20 cellular contexts compared by ENCODE assay signal in the genomic region with DNA sequence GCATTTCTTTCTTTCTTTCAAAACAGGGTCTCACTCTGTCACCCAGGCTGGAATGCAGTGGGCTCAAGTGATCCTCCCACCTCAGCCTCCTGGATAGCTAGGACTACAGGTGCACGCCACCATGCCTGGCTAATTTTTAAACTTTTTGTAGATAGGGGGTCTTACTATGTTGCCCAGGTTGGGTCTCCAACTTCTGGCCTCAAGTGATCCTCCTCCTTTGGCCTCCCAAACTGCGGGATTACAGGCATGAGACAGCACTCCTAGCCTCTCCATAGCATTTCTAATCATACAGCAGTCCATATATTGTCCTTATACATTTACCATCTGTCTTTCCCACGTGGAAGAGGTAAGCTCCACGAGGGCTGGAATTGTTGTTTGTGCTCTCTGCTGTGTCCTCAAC. TPM values are rescaled to one million over a fixed set of nuclear protein-coding genes. Genes with fewer than 3 reads are reported as not detected.
DNase-seq lines count a peak whose midpoint lies in the region; ATAC-seq and TF ChIP-seq lines count a peak whose summit lies in the region.
"Had no signal": no experiment of that assay in that cellular context is flagged by ENCODE, and none has a peak within 500 bp of the region (broad histone marks: within the 10 kb centered on the region; RNA-seq: fewer than 3 reads in every experiment).

No MANE protein-coding gene starts in this region.

- no peak overlapping the region for H3K27ac Mint-ChIP-seq in Caco-2 (ENCODE audit: unreplicated experiment)
- H3K27ac Mint-ChIP-seq in naive thymus-derived CD4-positive, alpha-beta T cell: peak overlapping the region in 3 of 9 donors; percentile 32 to 61 (median 52)
- H3K27ac Mint-ChIP-seq: activated T-helper 1 cell treated with anti-CD3 and anti-CD28 coated beads, Interleukin-12 subunit alpha, Interleukin-12 subunit beta, Interleukin-2, Interleukin-4 antibody, amounts not matched to agents 30 ng/mL and 10 ng/mL and 1 ng/mL, durations not matched to agents 14 hours and 24 hours and 36 hours; HFFc6 had no signal

- H3K36me3 Mint-ChIP-seq in Caco-2 (ENCODE audit: insufficient read depth, unreplicated experiment): peaks cover 5% of the 10 kb centered on the region
- H3K36me3 Mint-ChIP-seq in naive thymus-derived CD4-positive, alpha-beta T cell: no peaks in the 10 kb centered on the region

- H3K27ac ChIP-seq in BLaER1 (no peak overlapping the region), PC-9 (no peak overlapping the region), smooth muscle cell (ENCODE audit: low read depth) (no peak overlapping the region)
- H3K27ac ChIP-seq in naive thymus-derived CD4-positive, alpha-beta T cell (ENCODE audit: low read depth, low read length): no peak overlapping the region
- H3K27ac ChIP-seq: sigmoid colon, SJCRH30 had no signal

- H3K4me2 ChIP-seq in BLaER1 (peak overlapping the region; percentile 98), PC-9 (peak overlapping the region; percentile 97), smooth muscle cell (no peak overlapping the region)

- no peaks in the 10 kb centered on the region for H3K9me2 ChIP-seq in PC-9 (ENCODE audit: insufficient read depth)

- H3K9me3 ChIP-seq in BLaER1 (no peaks in the 10 kb centered on the region), Caco-2 (no peaks in the 10 kb centered on the region), PC-9 (ENCODE audit: insufficient read depth, low read depth) (no peaks in the 10 kb centered on the region), smooth muscle cell (replicated peaks; ENCODE audit: low read depth) (no peaks in the 10 kb centered on the region)
- H3K9me3 ChIP-seq in naive thymus-derived CD4-positive, alpha-beta T cell (ENCODE audit: control insufficient read depth in 2 of 3, low read length in 3 of 3): no peaks in the 10 kb centered on the region
- H3K9me3 ChIP-seq: esophagus squamous epithelium, pancreas, sigmoid colon, SJCRH30 had no signal

- H3K4me1 ChIP-seq in BLaER1 (peaks cover 21% of the 10 kb centered on the region), Caco-2 (peaks cover 11% of the 10 kb centered on the region; the same call in 1 of the 2 replicates), PC-9 (replicated peaks; ENCODE audit: insufficient read depth) (peaks cover 25% of the 10 kb centered on the region), smooth muscle cell (ENCODE audit: low read depth) (no peaks in the 10 kb centered on the region)
- H3K4me1 ChIP-seq in naive thymus-derived CD4-positive, alpha-beta T cell (ENCODE audit: control insufficient read depth in 2 of 2, insufficient read depth in 2 of 2, low read length in 2 of 2): peaks cover 0 to 6% of the 10 kb centered on the region in 2 donors

- H2AFZ ChIP-seq in PC-9 (no peak overlapping the region), smooth muscle cell (ENCODE audit: low read depth) (no peak overlapping the region)

- ATAC-seq in naive thymus-derived CD4-positive, alpha-beta T cell: no peak
- ATAC-seq in HG02623 (IDR thresholded peaks at IDR 0.05; ENCODE audit: unreplicated experiment): no peak

- POLR2A ChIA-PET in Caco-2 (lab: Charles Lee) (no interaction called here), PC-9 (lab: Charles Lee; ENCODE audit: unreplicated experiment) (interaction anchor here (0.7 kb wide), 1 partner anchor 103 kb away, joined by 7 read pairs; no protein-coding TSS in a partner anchor)
- POLR2A ChIA-PET in naive thymus-derived CD4-positive, alpha-beta T cell (lab: Charles Lee): no interaction called here

- peaks cover 22% of the 10 kb centered on the region for H3F3A ChIP-seq in PC-9 (ENCODE audit: insufficient read depth, low read depth)
- H3F3A ChIP-seq in smooth muscle cell (ENCODE audit: low read depth): no peaks in the 10 kb centered on the region

- H3K4me1 Mint-ChIP-seq in Caco-2 (ENCODE audit: low read depth, unreplicated experiment): no peaks in the 10 kb centered on the region
- peaks cover 15 to 26% (median 23%) of the 10 kb centered on the region in 7 donors for H3K4me1 Mint-ChIP-seq in naive thymus-derived CD4-positive, alpha-beta T cell

- H3K36me3 ChIP-seq in BLaER1 (no peaks in the 10 kb centered on the region), Caco-2 (ENCODE audit: control insufficient read depth, insufficient read depth, low read length) (no peaks in the 10 kb centered on the region), PC-9 (ENCODE audit: low read depth) (no peaks in the 10 kb centered on the region), smooth muscle cell (ENCODE audit: low read depth) (no peaks in the 10 kb centered on the region)
- no peaks in the 10 kb centered on the region for H3K36me3 ChIP-seq in naive thymus-derived CD4-positive, alpha-beta T cell (ENCODE audit: control insufficient read depth in 2 of 3, insufficient read depth in 3 of 3, low read length in 3 of 3)
- H3K36me3 ChIP-seq: esophagus squamous epithelium, pancreas, sigmoid colon, SJCRH30 had no signal

- H3K79me2 ChIP-seq in PC-9 (ENCODE audit: low read depth) (peaks cover 19% of the 10 kb centered on the region), smooth muscle cell (ENCODE audit: low read depth) (no peaks in the 10 kb centered on the region)

- H3K27me3 Mint-ChIP-seq in Caco-2 (ENCODE audit: insufficient read depth, unreplicated experiment): no peaks in the 10 kb centered on the region
- H3K27me3 Mint-ChIP-seq in naive thymus-derived CD4-positive, alpha-beta T cell: peaks cover 0 to 55% (median 5%) of the 10 kb centered on the region in 5 donors

- H4K20me1 ChIP-seq in BLaER1: no peaks in the 10 kb centered on the region
- H4K20me1 ChIP-seq in PC-9 (ENCODE audit: insufficient read depth): no peaks in the 10 kb centered on the region
- no peaks in the 10 kb centered on the region for H4K20me1 ChIP-seq in smooth muscle cell (ENCODE audit: low read depth)

- WGBS in smooth muscle cell (ENCODE audit: low lambda C conversion rate): 88% methylated on average over 4 of the region's 4 CpGs

- no peak for DNase-seq in Caco-2
- DNase-seq in PC-9: no peak
- no peak for DNase-seq in naive thymus-derived CD4-positive, alpha-beta T cell
- DNase-seq in smooth muscle cell (lab: John Stamatoyannopoulos, UW; ENCODE audit: unreplicated experiment): no peak
- DNase-seq in retina: no peak
- DNase-seq: DMS79, HFFc6, kidney, NCI-H1092 treated with DMSO at 0.1 percent for 48 hours, NCI-H2029 treated with DMSO at 0.1 percent for 48 hours, sigmoid colon, SJCRH30 had no signal

- H3K4me3 ChIP-seq in BLaER1 (no peak overlapping the region), Caco-2 (ENCODE audit: low read depth, low read length) (no peak overlapping the region), PC-9 (no peak overlapping the region), smooth muscle cell (no peak overlapping the region)
- H3K4me3 ChIP-seq in naive thymus-derived CD4-positive, alpha-beta T cell (ENCODE audit: low read length): no peak overlapping the region
- H3K4me3 ChIP-seq: lung, sigmoid colon, SJCRH30 had no signal

- H3K4me3 Mint-ChIP-seq in Caco-2 (ENCODE audit: unreplicated experiment): peak overlapping the region; percentile 86
- H3K4me3 Mint-ChIP-seq in naive thymus-derived CD4-positive, alpha-beta T cell: peak overlapping the region in 7 of 10 donors; percentile 90 to 97 (median 94)

- CTCF ChIA-PET in Caco-2 (lab: Charles Lee) (no interaction called here), PC-9 (lab: Charles Lee) (no interaction called here)
- CTCF ChIA-PET in naive thymus-derived CD4-positive, alpha-beta T cell (lab: Charles Lee): no interaction called here

- H3K9ac ChIP-seq in BLaER1 (no peak overlapping the region), smooth muscle cell (ENCODE audit: low read depth) (no peak overlapping the region)

- H3K27me3 ChIP-seq in BLaER1 (peaks cover 29% of the 10 kb centered on the region), Caco-2 (replicated peaks; ENCODE audit: control insufficient read depth, insufficient read depth, low read length) (no peaks in the 10 kb centered on the region), PC-9 (ENCODE audit: insufficient read depth, low read depth) (no peaks in the 10 kb centered on the region), smooth muscle cell (ENCODE audit: low read depth) (peaks cover 44% of the 10 kb centered on the region)
- no peaks in the 10 kb centered on the region for H3K27me3 ChIP-seq in naive thymus-derived CD4-positive, alpha-beta T cell (ENCODE audit: control insufficient read depth in 2 of 2, insufficient read depth in 2 of 2, low read length in 2 of 2)
- H3K27me3 ChIP-seq: esophagus squamous epithelium, pancreas, sigmoid colon, SJCRH30 had no signal

- H3K9me3 Mint-ChIP-seq in Caco-2 (ENCODE audit: unreplicated experiment): no peaks in the 10 kb centered on the region
- H3K9me3 Mint-ChIP-seq in naive thymus-derived CD4-positive, alpha-beta T cell: no peaks in the 10 kb centered on the region
- H3K9me3 Mint-ChIP-seq: activated T-helper 1 cell treated with anti-CD3 and anti-CD28 coated beads, Interleukin-12 subunit alpha, Interleukin-12 subunit beta, Interleukin-2, Interleukin-4 antibody, amounts not matched to agents 30 ng/mL and 10 ng/mL and 1 ng/mL, durations not matched to agents 14 hours and 24 hours and 36 hours; HFFc6 had no signal

- intact Hi-C loops in Caco-2 (cut with micrococcal nuclease; ENCODE audit: unreplicated experiment): loop anchor here (5.0 kb wide), 1 partner anchor 195 kb away; no protein-coding TSS in a partner anchor
- intact Hi-C loops in PC-9 (cut with micrococcal nuclease; ENCODE audit: unreplicated experiment): no loop called here
- intact Hi-C loops in naive thymus-derived CD4-positive, alpha-beta T cell (cut with micrococcal nuclease): loop anchor here in 1 of 2 donors (5.0 kb wide), 1 partner anchor 980 kb away; no protein-coding TSS in a partner anchor

- TF ChIP-seq CTCF in Caco-2 (IDR thresholded peaks at IDR 0.05; ENCODE audit: insufficient read depth in 1 of 2, low read depth in 1 of 2, low read length in 1 of 2, severe bottlenecking in 1 of 2, unreplicated experiment in 1 of 2): no peak
- no peak for TF ChIP-seq CTCF in PC-9 (conservative IDR thresholded peaks at IDR 0.05)
- no peak for TF ChIP-seq CTCF in smooth muscle cell (IDR thresholded peaks at IDR 0.05; ENCODE audit: borderline replicate concordance, insufficient read depth, poor library complexity, severe bottlenecking)

- BruUV-seq in Caco-2 (replicated peaks; lab: Mats Ljungman, UMichigan) (no TSS peak), PC-9 (replicated peaks; lab: Mats Ljungman, UMichigan) (no TSS peak)

RNA-seq across cellular contexts. Expression of a gene that starts 2.0 kb away (rescaled TPM):
- total RNA-seq in Caco-2 (2022) (18.9 and 22.3 TPM in 2 replicates), PC-9 (2021) (33.7 and 35.5 TPM in 2 replicates), smooth muscle cell (1.2 and 4.1 TPM in 2 replicates)
- total RNA-seq in naive thymus-derived CD4-positive, alpha-beta T cell: 1 to 10 TPM in 4 of 5 experiments, under 1 TPM in 1; 0.05 to 2.7 (median 1.9) TPM
- not detected for polyA plus RNA-seq in naive thymus-derived CD4-positive, alpha-beta T cell
- polyA plus RNA-seq in smooth muscle cell: 0.48 and 1.6 TPM in 2 replicates
- total RNA-seq: activated T-helper 1 cell treated with anti-CD3 and anti-CD28 coated beads, Interleukin-12 subunit alpha, Interleukin-12 subunit beta, Interleukin-2, Interleukin-4 antibody, amounts not matched to agents 30 ng/mL and 10 ng/mL and 1 ng/mL, durations not matched to agents 14 hours and 24 hours and 36 hours; T-helper 1 cell treated with Interleukin-12 subunit alpha and Interleukin-12 subunit beta and Interleukin-4 antibody, amounts not matched to agents 30 ng/mL and 1 ng/mL, for 36 hours had no signal
- polyA plus RNA-seq: AG04450 had no signal
